ENCODE assay signal across 2 cellular contexts in genomic region chr11:35261197-35261596, GRCh38.
TF ChIP-seq lines count a peak whose summit lies in the region.

No MANE protein-coding gene starts in this region.

TF ChIP-seq in IMR-90, 13 proteins besides CTCF, POLR2A, EP300 and RAD21:
- TF ChIP-seq MAFK (IDR thresholded peaks at IDR 0.05; ENCODE audit: low read depth, low read length), result no peak
- TF ChIP-seq CEBPB (IDR thresholded peaks at IDR 0.05; ENCODE audit: low read depth, low read length), result no peak
- no peak for TF ChIP-seq NFE2L2 (IDR thresholded peaks at IDR 0.05; ENCODE audit: low read depth, low read length)
- TF ChIP-seq SMC3 (IDR thresholded peaks at IDR 0.05; ENCODE audit: low read depth, low read length), result no peak
- TF ChIP-seq RCOR1 (IDR thresholded peaks at IDR 0.05; ENCODE audit: insufficient replicate concordance, low read length), result no peak

TF ChIP-seq in SK-N-SH, 30 proteins besides CTCF, POLR2A, EP300 and RAD21:
- TF ChIP-seq, protein P1, sequence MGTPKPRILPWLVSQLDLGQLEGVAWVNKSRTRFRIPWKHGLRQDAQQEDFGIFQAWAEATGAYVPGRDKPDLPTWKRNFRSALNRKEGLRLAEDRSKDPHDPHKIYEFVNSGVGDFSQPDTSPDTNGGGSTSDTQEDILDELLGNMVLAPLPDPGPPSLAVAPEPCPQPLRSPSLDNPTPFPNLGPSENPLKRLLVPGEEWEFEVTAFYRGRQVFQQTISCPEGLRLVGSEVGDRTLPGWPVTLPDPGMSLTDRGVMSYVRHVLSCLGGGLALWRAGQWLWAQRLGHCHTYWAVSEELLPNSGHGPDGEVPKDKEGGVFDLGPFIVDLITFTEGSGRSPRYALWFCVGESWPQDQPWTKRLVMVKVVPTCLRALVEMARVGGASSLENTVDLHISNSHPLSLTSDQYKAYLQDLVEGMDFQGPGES (IDR thresholded peaks at IDR 0.05; ENCODE audit: low read depth, low read length), result no peak
- TF ChIP-seq MXI1 (IDR thresholded peaks at IDR 0.05; ENCODE audit: low read depth, low read length) (no peak), RCOR1 (IDR thresholded peaks at IDR 0.05; ENCODE audit: low read length) (0 out of 2 replicates have a peak, but pooled peaks have one; percentile 9), GATA2 (CRISPR knock-in tag; IDR thresholded peaks at IDR 0.05) (peak; percentile 44; the same call in 1 of the 2 replicates), CHD2 (IDR thresholded peaks at IDR 0.05; ENCODE audit: low read length, partially characterized antibody) (no peak), TCF12 (IDR thresholded peaks at IDR 0.05) (no peak)
